ENCODE assay signal across 8 cellular contexts in the genomic region with DNA sequence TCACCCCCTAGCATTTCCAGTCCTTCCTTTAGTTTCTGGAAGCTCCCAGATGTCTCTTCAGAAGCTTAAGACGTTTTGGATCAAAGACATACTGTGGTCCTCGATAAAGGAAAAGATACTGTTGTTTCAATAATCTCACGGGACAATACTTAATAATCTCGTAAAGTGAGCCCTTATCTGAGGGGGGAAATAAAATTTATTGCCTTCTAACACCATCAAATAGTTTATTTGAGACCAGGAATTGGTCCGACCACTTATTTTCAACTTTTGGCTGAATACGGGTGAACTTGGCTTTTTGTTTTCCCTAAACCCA. TPM values are rescaled to one million over a fixed set of nuclear protein-coding genes. Genes with fewer than 3 reads are reported as not detected.
DNase-seq lines count a peak whose midpoint lies in the region; ATAC-seq and TF ChIP-seq lines count a peak whose summit lies in the region.

No MANE protein-coding gene starts in this region.

- no peaks in the 10 kb centered on the region for H4K20me1 ChIP-seq in OCI-LY1 (ENCODE audit: insufficient read depth, low read length)

- peaks cover 40% of the 10 kb centered on the region for H3K79me2 ChIP-seq in OCI-LY1 (ENCODE audit: insufficient read depth, low read length)

- no peak for DNase-seq in CD4-positive, CD25-positive, alpha-beta regulatory T cell
- no peak for DNase-seq in endodermal cell
- DNase-seq in NCI-H2196 treated with DMSO at 0.1 percent for 48 hours (lab: John Stamatoyannopoulos, UW; ENCODE audit: unreplicated experiment) = no peak
- DNase-seq in OCI-M2 (lab: John Stamatoyannopoulos, UW; ENCODE audit: unreplicated experiment) = no peak

- ATAC-seq in CD4-positive, CD25-positive, alpha-beta regulatory T cell (ENCODE audit: low read depth in 2 of 2) = no peak
- no peak for ATAC-seq in HG03432 (IDR thresholded peaks at IDR 0.05; ENCODE audit: unreplicated experiment)
- no peak for ATAC-seq in HG03342 (IDR thresholded peaks at IDR 0.05; ENCODE audit: unreplicated experiment)

- peak overlapping the region; percentile 94 for H3K4me3 ChIP-seq in CD4-positive, CD25-positive, alpha-beta regulatory T cell (ENCODE audit: low read depth, low read length)
- H3K4me3 ChIP-seq in OCI-LY1 (ENCODE audit: low read depth, low read length, poor library complexity, severe bottlenecking) (peak overlapping the region; percentile 95), endodermal cell (ENCODE audit: low read length) (peak overlapping the region; percentile 98), neutrophil (ENCODE audit: low read depth in 1 of 2, low read length in 1 of 2) (peak overlapping the region; percentile 75 to 79)

- H3K27me3 ChIP-seq in CD4-positive, CD25-positive, alpha-beta regulatory T cell (ENCODE audit: control insufficient read depth, insufficient read depth, low read length) = no peaks in the 10 kb centered on the region
- H3K27me3 ChIP-seq in OCI-LY1 (ENCODE audit: insufficient read depth, low read length) = no peaks in the 10 kb centered on the region
- no peaks in the 10 kb centered on the region for H3K27me3 ChIP-seq in endodermal cell (ENCODE audit: control insufficient read depth, insufficient read depth, low read length, poor library complexity, severe bottlenecking)
- peaks cover 2% of the 10 kb centered on the region for H3K27me3 ChIP-seq in neutrophil

- no peak overlapping the region for H3K27ac ChIP-seq in CD4-positive, CD25-positive, alpha-beta regulatory T cell (ENCODE audit: insufficient read depth, low read length, poor library complexity, severe bottlenecking)
- no peak overlapping the region for H3K27ac ChIP-seq in OCI-LY1 (ENCODE audit: low read depth, low read length, poor library complexity, severe bottlenecking)
- H3K27ac ChIP-seq in endodermal cell (ENCODE audit: low read depth, low read length) = no peak overlapping the region
- no peak overlapping the region for H3K27ac ChIP-seq in neutrophil

- WGBS in endodermal cell (ENCODE audit: insufficient coverage in 1 of 2, insufficient read length in 1 of 2), 2 experiments = 81 to 82% methylated on average over 5 to 6 of the region's 6 CpGs

- H3K27me3 Mint-ChIP-seq in CD4-positive, CD25-positive, alpha-beta regulatory T cell = peaks cover 22% of the 10 kb centered on the region
- H3K27me3 Mint-ChIP-seq in endodermal cell (ENCODE audit: insufficient read depth) = no peaks in the 10 kb centered on the region

- peaks cover 25% of the 10 kb centered on the region for H3K4me1 ChIP-seq in CD4-positive, CD25-positive, alpha-beta regulatory T cell (ENCODE audit: control insufficient read depth, insufficient read depth, low read length, poor library complexity, severe bottlenecking)
- peaks cover 24% of the 10 kb centered on the region for H3K4me1 ChIP-seq in OCI-LY1 (ENCODE audit: insufficient read depth, low read length, severe bottlenecking)
- H3K4me1 ChIP-seq in endodermal cell (ENCODE audit: control insufficient read depth, insufficient read depth, low read length) = peaks cover 4% of the 10 kb centered on the region
- peaks cover 21 to 22% of the 10 kb centered on the region in 2 experiments for H3K4me1 ChIP-seq in neutrophil (ENCODE audit: control insufficient read depth in 1 of 2, insufficient read depth in 1 of 2, low read depth in 1 of 2, low read length in 1 of 2)

- H3K4me3 Mint-ChIP-seq in CD4-positive, CD25-positive, alpha-beta regulatory T cell = peak overlapping the region; percentile 98 to 100 (median 99)
- H3K4me3 Mint-ChIP-seq in endodermal cell = peak overlapping the region; percentile 99

- H3K36me3 Mint-ChIP-seq in CD4-positive, CD25-positive, alpha-beta regulatory T cell = peaks cover 14% of the 10 kb centered on the region
- H3K36me3 Mint-ChIP-seq in endodermal cell (ENCODE audit: low read depth) = peaks cover 15% of the 10 kb centered on the region

- no peaks in the 10 kb centered on the region for H3K9me3 ChIP-seq in CD4-positive, CD25-positive, alpha-beta regulatory T cell (ENCODE audit: control insufficient read depth in 2 of 2, low read length in 2 of 2)
- H3K9me3 ChIP-seq in OCI-LY1 (ENCODE audit: low read length) = no peaks in the 10 kb centered on the region
- H3K9me3 ChIP-seq in endodermal cell (ENCODE audit: control insufficient read depth, low read length) = no peaks in the 10 kb centered on the region
- H3K9me3 ChIP-seq in neutrophil = no peaks in the 10 kb centered on the region

- H3K27ac Mint-ChIP-seq in CD4-positive, CD25-positive, alpha-beta regulatory T cell = peak overlapping the region in 2 of 3 donors; percentile 99
- H3K27ac Mint-ChIP-seq in endodermal cell = peak overlapping the region; percentile 100

- H3F3A ChIP-seq in OCI-LY1 (ENCODE audit: insufficient read depth, low read length) = no peaks in the 10 kb centered on the region

- H3K9me3 Mint-ChIP-seq in CD4-positive, CD25-positive, alpha-beta regulatory T cell = no peaks in the 10 kb centered on the region
- peaks cover 9% of the 10 kb centered on the region for H3K9me3 Mint-ChIP-seq in endodermal cell

- no peaks in the 10 kb centered on the region for H3K9me2 ChIP-seq in OCI-LY1 (ENCODE audit: low read depth, low read length)

- peak overlapping the region; percentile 89 for H3K4me2 ChIP-seq in OCI-LY1 (ENCODE audit: low read length)

- H3K36me3 ChIP-seq in CD4-positive, CD25-positive, alpha-beta regulatory T cell (ENCODE audit: control insufficient read depth, insufficient read depth, low read length) = no peaks in the 10 kb centered on the region
- H3K36me3 ChIP-seq in OCI-LY1 (ENCODE audit: insufficient read depth, low read length) = peaks cover 19% of the 10 kb centered on the region; the same call in 1 of the 2 replicates
- H3K36me3 ChIP-seq in endodermal cell (ENCODE audit: control insufficient read depth, insufficient read depth, low read length) = peaks cover 15% of the 10 kb centered on the region
- H3K36me3 ChIP-seq in neutrophil = no peaks in the 10 kb centered on the region

- peak overlapping the region; percentile 60 for H2AFZ ChIP-seq in OCI-LY1 (ENCODE audit: low read length)

- peaks cover 21 to 36% (median 27%) of the 10 kb centered on the region in 4 donors for H3K4me1 Mint-ChIP-seq in CD4-positive, CD25-positive, alpha-beta regulatory T cell
- peaks cover 16% of the 10 kb centered on the region for H3K4me1 Mint-ChIP-seq in endodermal cell

- peak overlapping the region; percentile 91; the same call in 1 of the 2 replicates for H3K9ac ChIP-seq in OCI-LY1 (ENCODE audit: low read length)
- peak overlapping the region; percentile 64 for H3K9ac ChIP-seq in endodermal cell (ENCODE audit: extremely low read depth, low read length, poor library complexity, severe bottlenecking)

- TF ChIP-seq CTCF in OCI-LY1 (IDR thresholded peaks at IDR 0.05; ENCODE audit: low read length) (no peak), endodermal cell (conservative IDR thresholded peaks at IDR 0.05) (no peak), neutrophil (IDR thresholded peaks at IDR 0.05) (no peak)

RNA-seq across cellular contexts. Expression of a gene that starts 0.6 kb away (rescaled TPM):
- total RNA-seq in CD4-positive, CD25-positive, alpha-beta regulatory T cell = 23.9 TPM
- polyA plus RNA-seq in CD4-positive, CD25-positive, alpha-beta regulatory T cell = 10 to 100 TPM; 13.5 to 18.0 (median 16.1) TPM
- total RNA-seq in endodermal cell = 10 to 100 TPM; 44.8 to 80.1 TPM
- polyA plus RNA-seq in endodermal cell (2013, experiment 1 of 2) = 48.9 TPM
- polyA plus RNA-seq in endodermal cell (2013, experiment 2 of 2) = 48.8 TPM
